Comparison of ENCODE assay signal across 30 cellular contexts in the genomic region with DNA sequence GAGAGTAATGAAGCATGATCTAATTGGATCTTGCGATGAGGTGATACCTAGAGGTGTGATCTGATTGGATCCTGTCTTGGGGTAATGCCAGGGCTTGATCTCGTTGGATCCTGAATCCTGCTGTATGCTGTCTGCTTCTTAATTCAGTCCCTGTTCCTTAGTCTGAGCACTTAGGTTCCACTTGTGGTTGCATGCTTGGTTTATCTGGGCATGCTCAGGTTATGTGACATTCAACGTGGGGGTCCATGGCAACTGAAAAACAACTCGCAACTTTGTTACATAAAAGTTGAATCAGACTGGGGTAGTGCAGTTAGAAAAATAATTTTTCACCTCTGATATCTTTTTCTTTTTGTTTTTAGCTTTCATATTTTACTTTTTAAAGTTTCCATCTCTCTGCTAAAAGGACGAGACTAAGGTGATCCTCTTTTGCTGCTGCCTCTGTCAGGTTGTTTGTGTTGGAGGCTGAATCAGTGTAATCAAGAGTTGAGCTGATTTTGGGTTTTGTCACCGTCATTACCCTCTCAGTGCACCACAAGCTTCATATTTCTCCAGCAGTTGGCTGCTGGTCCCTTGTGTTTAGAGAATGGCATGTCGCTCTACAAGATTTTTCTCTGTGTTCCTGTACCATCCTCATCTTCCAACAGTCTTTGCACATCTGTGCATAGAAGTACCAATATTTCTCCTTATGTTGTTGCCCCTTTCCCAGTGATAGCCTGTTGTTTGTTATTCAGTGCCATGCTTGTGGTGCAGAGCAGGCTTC.
DNase-seq lines count a peak whose midpoint lies in the region; ATAC-seq and TF ChIP-seq lines count a peak whose summit lies in the region.
"Had no signal": no experiment of that assay in that cellular context is flagged by ENCODE, and none has a peak within 500 bp of the region (broad histone marks: within the 10 kb centered on the region; RNA-seq: fewer than 3 reads in every experiment).

No MANE protein-coding gene starts in this region.

- peak; percentile 35 for ATAC-seq in Right ventricle myocardium inferior
- no peak for ATAC-seq in stimulated activated effector memory CD8-positive, alpha-beta T cell treated with anti-CD3 and anti-CD28 coated beads, Interleukin-12 subunit alpha, Interleukin-12 subunit beta, amount 100 ng/mL, for 72 hours
- ATAC-seq: A549; activated CD4-positive, CD25-positive, alpha-beta regulatory T cell treated with anti-CD3 and anti-CD28 coated beads, Interleukin-2, amount 50 U/mL, for 24 hours; CD8-positive, alpha-beta T cell; stimulated activated naive CD8-positive, alpha-beta T cell treated with anti-CD3 and anti-CD28 coated beads, Interleukin-15, amount 100 ng/mL, for 72 hours had no signal

- H3K4me1 Mint-ChIP-seq in stimulated activated effector memory CD8-positive, alpha-beta T cell treated with anti-CD3 and anti-CD28 coated beads, Interleukin-12 subunit alpha, Interleukin-12 subunit beta, amount 100 ng/mL, for 72 hours, result peaks cover 61% of the 10 kb centered on the region
- H3K4me1 Mint-ChIP-seq: activated naive CD8-positive, alpha-beta T cell treated with anti-CD3 and anti-CD28 coated beads, Interleukin-2, amount 10 ng/mL, durations not matched to agents 7 days and 5 days had no signal

- H3K9me3 Mint-ChIP-seq in stimulated activated effector memory CD8-positive, alpha-beta T cell treated with anti-CD3 and anti-CD28 coated beads, Interleukin-12 subunit alpha, Interleukin-12 subunit beta, amount 100 ng/mL, for 72 hours, result peaks cover 10% of the 10 kb centered on the region

- peaks cover 10% of the 10 kb centered on the region for H3K36me3 Mint-ChIP-seq in stimulated activated effector memory CD8-positive, alpha-beta T cell treated with anti-CD3 and anti-CD28 coated beads, Interleukin-12 subunit alpha, Interleukin-12 subunit beta, amount 100 ng/mL, for 72 hours

- intact Hi-C loops in Right ventricle myocardium inferior (cut with DNase I), result no loop called here
- intact Hi-C loops in cardiac septum (cut with DNase I), result no loop called here

- no peak overlapping the region for H3K4me3 Mint-ChIP-seq in stimulated activated effector memory CD8-positive, alpha-beta T cell treated with anti-CD3 and anti-CD28 coated beads, Interleukin-12 subunit alpha, Interleukin-12 subunit beta, amount 100 ng/mL, for 72 hours
- H3K4me3 Mint-ChIP-seq: activated CD4-positive, alpha-beta memory T cell treated with anti-CD3 and anti-CD28 coated beads for 36 hours; activated naive CD8-positive, alpha-beta T cell treated with anti-CD3 and anti-CD28 coated beads, Interleukin-2, amount 10 ng/mL, durations not matched to agents 7 days and 5 days; CD8-positive, alpha-beta T cell; memory B cell; stimulated activated naive CD8-positive, alpha-beta T cell treated with anti-CD3 and anti-CD28 coated beads, Interleukin-15, amount 100 ng/mL, for 72 hours had no signal

- no peak for DNase-seq in Right ventricle myocardium inferior (ENCODE audit: missing footprints)
- no peak for DNase-seq in cardiac septum (ENCODE audit: low spot score)
- peak; percentile 4 for DNase-seq in fibroblast of peridontal ligament (ENCODE audit: extremely low read depth)
- DNase-seq in stimulated activated effector memory CD8-positive, alpha-beta T cell treated with anti-CD3 and anti-CD28 coated beads, Interleukin-12 subunit alpha, Interleukin-12 subunit beta, amount 100 ng/mL, for 72 hours (ENCODE audit: low spot score in 2 of 2), result no peak
- no peak for DNase-seq in NCI-H2081 (lab: John Stamatoyannopoulos, UW)
- DNase-seq in coronary artery (ENCODE audit: low spot score), result no peak
- DNase-seq in NCI-H446 treated with DMSO at 0.1 percent for 48 hours (lab: John Stamatoyannopoulos, UW), result no peak
- DNase-seq: activated CD4-positive, alpha-beta memory T cell treated with anti-CD3 and anti-CD28 coated beads for 36 hours; activated CD8-positive, alpha-beta memory T cell treated with anti-CD3 and anti-CD28 coated beads, Interleukin-2, amount 50 U/mL, for 48 hours; activated naive CD8-positive, alpha-beta T cell treated with anti-CD3 and anti-CD28 coated beads, Interleukin-2, amount 10 ng/mL, durations not matched to agents 7 days and 5 days; CD8-positive, alpha-beta T cell; DMS 273 treated with DMSO at 0.1 percent for 48 hours; effector CD8-positive, alpha-beta T cell; heart left ventricle; KBM-7; MG63; NCI-H1105 treated with DMSO at 0.1 percent for 48 hours; NCI-H2029; NCI-H2227 treated with DMSO at 0.1 percent for 48 hours; small intestine; stimulated activated naive CD8-positive, alpha-beta T cell treated with anti-CD3 and anti-CD28 coated beads, Interleukin-15, amount 100 ng/mL, for 72 hours; T-helper 1 cell; transverse colon had no signal

- H3K27ac ChIP-seq in VCaP (peak overlapping the region; percentile 78), coronary artery (no peak overlapping the region)
- H3K27ac ChIP-seq: A549, epithelial cell of prostate, SJCRH30, transverse colon had no signal

- no peak overlapping the region for H3K4me3 ChIP-seq in coronary artery
- H3K4me3 ChIP-seq: A549, heart left ventricle, MG63, SJCRH30, transverse colon had no signal

- H3K27ac Mint-ChIP-seq in stimulated activated effector memory CD8-positive, alpha-beta T cell treated with anti-CD3 and anti-CD28 coated beads, Interleukin-12 subunit alpha, Interleukin-12 subunit beta, amount 100 ng/mL, for 72 hours, result peak overlapping the region; percentile 37
- H3K27ac Mint-ChIP-seq: activated CD4-positive, alpha-beta memory T cell treated with anti-CD3 and anti-CD28 coated beads for 36 hours; activated naive CD8-positive, alpha-beta T cell treated with anti-CD3 and anti-CD28 coated beads, Interleukin-2, amount 10 ng/mL, durations not matched to agents 7 days and 5 days; activated T-helper 2 cell treated with anti-CD3 and anti-CD28 coated beads, Interferon-gamma antibody, Interleukin-2, Interleukin-4, amounts not matched to agents 10 μg/mL and 5 μg/mL and 100 μg/mL, durations not matched to agents 14 hours and 24 hours and 36 hours; CD8-positive, alpha-beta T cell had no signal

- TF ChIP-seq CTCF in VCaP (conservative IDR thresholded peaks at IDR 0.05) (no peak), coronary artery (IDR thresholded peaks at IDR 0.05) (no peak)
